In the genomic region with DNA sequence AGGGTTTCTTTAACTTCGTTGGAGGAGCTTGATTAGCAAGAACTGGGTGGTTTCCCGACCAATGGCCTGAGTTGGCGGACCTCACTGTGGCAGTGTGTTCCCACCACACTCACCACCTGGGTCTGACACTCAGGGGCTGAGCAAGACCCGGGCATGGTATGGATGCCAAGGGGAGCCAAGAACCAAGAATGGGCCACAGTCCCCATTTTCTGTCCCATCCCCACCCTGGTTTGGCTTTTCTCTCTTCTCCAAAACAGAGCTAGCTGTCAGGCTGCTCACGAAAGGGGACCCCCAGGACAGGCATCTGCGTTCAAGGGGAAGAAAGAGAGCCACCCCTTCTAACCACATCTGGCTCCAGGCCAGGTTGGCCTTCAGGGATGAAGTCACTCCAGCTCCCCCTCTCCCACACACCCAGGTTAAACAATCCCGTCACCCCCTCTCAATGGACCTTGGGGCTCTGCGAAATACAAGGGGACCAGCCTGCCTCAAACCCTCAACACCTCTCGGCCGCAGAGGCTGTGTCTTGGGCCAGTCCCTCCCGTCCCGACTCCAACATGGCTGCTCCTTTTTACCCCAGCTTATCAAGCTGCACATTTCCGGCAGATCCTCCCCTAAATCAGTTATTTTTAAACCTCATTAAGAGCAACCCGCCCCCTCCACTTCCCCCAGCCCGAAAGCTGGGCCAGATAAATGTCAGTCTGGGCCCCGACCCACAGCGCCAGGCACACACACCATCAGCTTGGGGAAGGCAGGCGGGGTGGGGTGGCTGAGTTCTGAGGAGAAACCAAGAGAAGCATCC, we compare ENCODE assay signal across 2 cellular contexts.
A peak's percentile ranks its signal among the peaks of the same experiment; 100 is the strongest.
TF ChIP-seq lines count a peak whose summit lies in the region.

No MANE protein-coding gene starts in this region.

TF ChIP-seq in GM12878, 131 proteins besides CTCF, POLR2A, EP300 and RAD21 (continues in another document):
- TF ChIP-seq DPF2 (IDR thresholded peaks at IDR 0.05) (peak; percentile 66; the same call in 1 of the 2 replicates), RCOR1 (conservative IDR thresholded peaks at IDR 0.05; ENCODE audit: low read depth, low read length) (no peak), IKZF2 (IDR thresholded peaks at IDR 0.05) (peak; percentile 18 to 36; a peak in 3 of 4 replicates), EED (IDR thresholded peaks at IDR 0.05; ENCODE audit: low read depth) (peak; percentile 33; the same call in 1 of the 2 replicates), KAT2A (conservative IDR thresholded peaks at IDR 0.05; ENCODE audit: control insufficient read depth, low read depth, low read length) (no peak), TCF7 (IDR thresholded peaks at IDR 0.05; ENCODE audit: borderline replicate concordance) (no peak), ZNF207 (IDR thresholded peaks at IDR 0.05; ENCODE audit: borderline replicate concordance) (no peak), KDM1A (IDR thresholded peaks at IDR 0.05; ENCODE audit: borderline replicate concordance) (no peak), IRF4 (IDR thresholded peaks at IDR 0.05; ENCODE audit: low read depth, low read length) (no peak), RUNX3 (IDR thresholded peaks at IDR 0.05; ENCODE audit: low read length) (peak; percentile 77), EZH2 (IDR thresholded peaks at IDR 0.05; ENCODE audit: borderline replicate concordance, control insufficient read depth, low read depth, low read length) (no peak), SMAD5 (IDR thresholded peaks at IDR 0.05; ENCODE audit: low read depth) (0 out of 2 replicates have a peak, but pooled peaks have one; percentile 25), BHLHE40 (IDR thresholded peaks at IDR 0.05; ENCODE audit: borderline replicate concordance in 1 of 2, low read depth in 2 of 2, low read length in 1 of 2) (no peak), JUND (IDR thresholded peaks at IDR 0.05; ENCODE audit: low read depth, low read length) (no peak), YBX1 (IDR thresholded peaks at IDR 0.05) (no peak), BACH1 (IDR thresholded peaks at IDR 0.05; ENCODE audit: borderline replicate concordance) (peak; percentile 17; the same call in 1 of the 2 replicates), PAX5 (IDR thresholded peaks at IDR 0.05; ENCODE audit: borderline replicate concordance, low read depth, low read length) (peak; percentile 15; the same call in 1 of the 2 replicates), FOXM1 (IDR thresholded peaks at IDR 0.05; ENCODE audit: low read depth, low read length) (peak; percentile 48; the same call in 1 of the 2 replicates)
- TF ChIP-seq, protein P1, sequence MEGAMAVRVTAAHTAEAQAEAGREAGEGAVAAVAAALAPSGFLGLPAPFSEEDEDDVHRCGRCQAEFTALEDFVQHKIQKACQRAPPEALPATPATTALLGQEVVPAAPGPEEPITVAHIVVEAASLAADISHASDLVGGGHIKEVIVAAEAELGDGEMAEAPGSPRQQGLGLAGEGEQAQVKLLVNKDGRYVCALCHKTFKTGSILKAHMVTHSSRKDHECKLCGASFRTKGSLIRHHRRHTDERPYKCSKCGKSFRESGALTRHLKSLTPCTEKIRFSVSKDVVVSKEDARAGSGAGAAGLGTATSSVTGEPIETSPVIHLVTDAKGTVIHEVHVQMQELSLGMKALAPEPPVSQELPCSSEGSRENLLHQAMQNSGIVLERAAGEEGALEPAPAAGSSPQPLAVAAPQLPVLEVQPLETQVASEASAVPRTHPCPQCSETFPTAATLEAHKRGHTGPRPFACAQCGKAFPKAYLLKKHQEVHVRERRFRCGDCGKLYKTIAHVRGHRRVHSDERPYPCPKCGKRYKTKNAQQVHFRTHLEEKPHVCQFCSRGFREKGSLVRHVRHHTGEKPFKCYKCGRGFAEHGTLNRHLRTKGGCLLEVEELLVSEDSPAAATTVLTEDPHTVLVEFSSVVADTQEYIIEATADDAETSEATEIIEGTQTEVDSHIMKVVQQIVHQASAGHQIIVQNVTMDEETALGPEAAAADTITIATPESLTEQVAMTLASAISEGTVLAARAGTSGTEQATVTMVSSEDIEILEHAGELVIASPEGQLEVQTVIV (IDR thresholded peaks at IDR 0.05; ENCODE audit: borderline replicate concordance, partially characterized antibody) = no peak
- TF ChIP-seq, protein P2, sequence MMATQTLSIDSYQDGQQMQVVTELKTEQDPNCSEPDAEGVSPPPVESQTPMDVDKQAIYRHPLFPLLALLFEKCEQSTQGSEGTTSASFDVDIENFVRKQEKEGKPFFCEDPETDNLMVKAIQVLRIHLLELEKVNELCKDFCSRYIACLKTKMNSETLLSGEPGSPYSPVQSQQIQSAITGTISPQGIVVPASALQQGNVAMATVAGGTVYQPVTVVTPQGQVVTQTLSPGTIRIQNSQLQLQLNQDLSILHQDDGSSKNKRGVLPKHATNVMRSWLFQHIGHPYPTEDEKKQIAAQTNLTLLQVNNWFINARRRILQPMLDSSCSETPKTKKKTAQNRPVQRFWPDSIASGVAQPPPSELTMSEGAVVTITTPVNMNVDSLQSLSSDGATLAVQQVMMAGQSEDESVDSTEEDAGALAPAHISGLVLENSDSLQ (IDR thresholded peaks at IDR 0.05) = peak; percentile 21; the same call in 1 of the 2 replicates
- TF ChIP-seq, protein P3, sequence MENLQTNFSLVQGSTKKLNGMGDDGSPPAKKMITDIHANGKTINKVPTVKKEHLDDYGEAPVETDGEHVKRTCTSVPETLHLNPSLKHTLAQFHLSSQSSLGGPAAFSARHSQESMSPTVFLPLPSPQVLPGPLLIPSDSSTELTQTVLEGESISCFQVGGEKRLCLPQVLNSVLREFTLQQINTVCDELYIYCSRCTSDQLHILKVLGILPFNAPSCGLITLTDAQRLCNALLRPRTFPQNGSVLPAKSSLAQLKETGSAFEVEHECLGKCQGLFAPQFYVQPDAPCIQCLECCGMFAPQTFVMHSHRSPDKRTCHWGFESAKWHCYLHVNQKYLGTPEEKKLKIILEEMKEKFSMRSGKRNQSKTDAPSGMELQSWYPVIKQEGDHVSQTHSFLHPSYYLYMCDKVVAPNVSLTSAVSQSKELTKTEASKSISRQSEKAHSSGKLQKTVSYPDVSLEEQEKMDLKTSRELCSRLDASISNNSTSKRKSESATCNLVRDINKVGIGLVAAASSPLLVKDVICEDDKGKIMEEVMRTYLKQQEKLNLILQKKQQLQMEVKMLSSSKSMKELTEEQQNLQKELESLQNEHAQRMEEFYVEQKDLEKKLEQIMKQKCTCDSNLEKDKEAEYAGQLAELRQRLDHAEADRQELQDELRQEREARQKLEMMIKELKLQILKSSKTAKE (IDR thresholded peaks at IDR 0.05; ENCODE audit: low read depth, poor library complexity, severe bottlenecking) = peak; percentile 53
- TF ChIP-seq, protein P4, sequence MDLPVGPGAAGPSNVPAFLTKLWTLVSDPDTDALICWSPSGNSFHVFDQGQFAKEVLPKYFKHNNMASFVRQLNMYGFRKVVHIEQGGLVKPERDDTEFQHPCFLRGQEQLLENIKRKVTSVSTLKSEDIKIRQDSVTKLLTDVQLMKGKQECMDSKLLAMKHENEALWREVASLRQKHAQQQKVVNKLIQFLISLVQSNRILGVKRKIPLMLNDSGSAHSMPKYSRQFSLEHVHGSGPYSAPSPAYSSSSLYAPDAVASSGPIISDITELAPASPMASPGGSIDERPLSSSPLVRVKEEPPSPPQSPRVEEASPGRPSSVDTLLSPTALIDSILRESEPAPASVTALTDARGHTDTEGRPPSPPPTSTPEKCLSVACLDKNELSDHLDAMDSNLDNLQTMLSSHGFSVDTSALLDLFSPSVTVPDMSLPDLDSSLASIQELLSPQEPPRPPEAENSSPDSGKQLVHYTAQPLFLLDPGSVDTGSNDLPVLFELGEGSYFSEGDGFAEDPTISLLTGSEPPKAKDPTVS (IDR thresholded peaks at IDR 0.05; ENCODE audit: low read depth, low read length) = no peak

TF ChIP-seq in HEK293T, 16 proteins besides CTCF, POLR2A, EP300 and RAD21:
- no peak for TF ChIP-seq LEF1 (IDR thresholded peaks at IDR 0.05; ENCODE audit: borderline replicate concordance)
TF ChIP-seq in HEK293T: peak in this region for 0.
